8 cellular contexts compared by ENCODE assay signal in genomic region chr5:177446184-177447065, GRCh38. TPM values are rescaled to one million over a fixed set of nuclear protein-coding genes. Genes with fewer than 3 reads are reported as not detected.
A peak's percentile ranks its signal among the peaks of the same experiment; 100 is the strongest.
DNase-seq lines count a peak whose midpoint lies in the region; ATAC-seq and TF ChIP-seq lines count a peak whose summit lies in the region.

PRR7 (plus strand) TSS chr5:177446814; CDS start chr5:177455068, 8,254 bp downstream.

- H3K9me3 Mint-ChIP-seq in activated CD8-positive, alpha-beta T cell treated with anti-CD3 and anti-CD28 coated beads for 36 hours, result no peaks in the 10 kb centered on the region
- no peaks in the 10 kb centered on the region for H3K9me3 Mint-ChIP-seq in effector memory CD8-positive, alpha-beta T cell
- no peaks in the 10 kb centered on the region for H3K9me3 Mint-ChIP-seq in memory B cell

- DNase-seq in AG08396 (ENCODE audit: low spot score), result peak; percentile 94
- DNase-seq in NCI-H510A treated with DMSO at 0.1 percent for 48 hours (lab: John Stamatoyannopoulos, UW), result peak; percentile 40
- peak; percentile 77 for DNase-seq in activated CD8-positive, alpha-beta T cell treated with anti-CD3 and anti-CD28 coated beads for 36 hours
- DNase-seq in effector memory CD8-positive, alpha-beta T cell, result peak; percentile 74 to 78 (median 77)
- DNase-seq in memory B cell (ENCODE audit: low spot score in 2 of 2), result peak; percentile 78 to 79
- peak; percentile 60 for DNase-seq in stimulated activated CD8-positive, alpha-beta memory T cell treated with anti-CD3 and anti-CD28 coated beads, Interleukin-4, amount 100 ng/mL, for 24 hours (ENCODE audit: low read depth)

- ATAC-seq in GM18517 (IDR thresholded peaks at IDR 0.05; ENCODE audit: unreplicated experiment) (peak; percentile 53), HG03045 (IDR thresholded peaks at IDR 0.05; ENCODE audit: unreplicated experiment) (peak; percentile 53), memory B cell (ENCODE audit: low read depth) (peak; percentile 68)
- ATAC-seq in activated CD8-positive, alpha-beta T cell treated with anti-CD3 and anti-CD28 coated beads for 36 hours, result peak; percentile 58
- ATAC-seq in effector memory CD8-positive, alpha-beta T cell (replicated peaks), result peak; percentile 58

- POLR2A ChIA-PET in activated CD8-positive, alpha-beta T cell treated with anti-CD3 and anti-CD28 coated beads for 36 hours (lab: Charles Lee), result interaction anchor here (0.9 to 22.1 kb wide), 21 partner anchors 8 to 145 kb away, joined by 3 to 606 read pairs (median 6); partner anchors contain the start of genes DBN1, F12, GRK6 and LMAN2

- peaks cover 43% of the 10 kb centered on the region for H3K4me1 Mint-ChIP-seq in activated CD8-positive, alpha-beta T cell treated with anti-CD3 and anti-CD28 coated beads for 36 hours (ENCODE audit: low read depth)
- H3K4me1 Mint-ChIP-seq in effector memory CD8-positive, alpha-beta T cell (ENCODE audit: low read depth in 2 of 2), result peaks cover 43 to 44% of the 10 kb centered on the region in 2 donors
- peaks cover 35% of the 10 kb centered on the region for H3K4me1 Mint-ChIP-seq in memory B cell

- peak within 1 kb of the TSS; percentile 79 for H3K4me3 Mint-ChIP-seq in activated CD8-positive, alpha-beta T cell treated with anti-CD3 and anti-CD28 coated beads for 36 hours
- peak within 1 kb of the TSS; percentile 69 to 82 for H3K4me3 Mint-ChIP-seq in effector memory CD8-positive, alpha-beta T cell
- peak within 1 kb of the TSS; percentile 74 for H3K4me3 Mint-ChIP-seq in memory B cell

- intact Hi-C loops in activated CD8-positive, alpha-beta T cell treated with anti-CD3 and anti-CD28 coated beads for 36 hours (cut with micrococcal nuclease), result no loop called here

- H3K27me3 Mint-ChIP-seq in activated CD8-positive, alpha-beta T cell treated with anti-CD3 and anti-CD28 coated beads for 36 hours, result no peaks in the 10 kb centered on the region
- H3K27me3 Mint-ChIP-seq in effector memory CD8-positive, alpha-beta T cell, result no peaks in the 10 kb centered on the region
- H3K27me3 Mint-ChIP-seq in memory B cell, result no peaks in the 10 kb centered on the region

- TF ChIP-seq CTCF in activated CD8-positive, alpha-beta T cell treated with anti-CD3 and anti-CD28 coated beads for 36 hours (IDR thresholded peaks at IDR 0.05), result no peak

- peaks cover 16% of the 10 kb centered on the region for H3K36me3 Mint-ChIP-seq in activated CD8-positive, alpha-beta T cell treated with anti-CD3 and anti-CD28 coated beads for 36 hours (ENCODE audit: low read depth)
- H3K36me3 Mint-ChIP-seq in effector memory CD8-positive, alpha-beta T cell (ENCODE audit: insufficient read depth), result peaks cover 67% of the 10 kb centered on the region
- peaks cover 9% of the 10 kb centered on the region for H3K36me3 Mint-ChIP-seq in memory B cell

- CTCF ChIA-PET in activated CD8-positive, alpha-beta T cell treated with anti-CD3 and anti-CD28 coated beads for 36 hours (lab: Charles Lee), result interaction anchor here (0.9 to 17.9 kb wide), 12 partner anchors 9 to 137 kb away, joined by 3 to 415 read pairs (median 8); partner anchors contain the start of genes F12 and PFN3

- peak within 1 kb of the TSS; percentile 80 for H3K27ac Mint-ChIP-seq in activated CD8-positive, alpha-beta T cell treated with anti-CD3 and anti-CD28 coated beads for 36 hours
- H3K27ac Mint-ChIP-seq in effector memory CD8-positive, alpha-beta T cell, result peak within 1 kb of the TSS; percentile 92 to 97
- peak within 1 kb of the TSS; percentile 95 for H3K27ac Mint-ChIP-seq in memory B cell

RNA-seq across cellular contexts. Expression of gene PRR7, which starts in this region (rescaled TPM):
- total RNA-seq in activated CD8-positive, alpha-beta T cell treated with anti-CD3 and anti-CD28 coated beads for 36 hours, result 10 to 100 TPM; 32.6 to 36.4 TPM

Comparison
In these comparisons a context has a peak if more than half of its experiments do, and no peak if none do; other contexts are left out.
1. Peak in every context shown above with its lines: DNase-seq and ATAC-seq.
2. DNase-seq: peak in every context shown above with its lines; median percentile 94 in AG08396; 78 in memory B cell; 77 in activated CD8-positive, alpha-beta T cell treated with anti-CD3 and anti-CD28 coated beads for 36 hours; 77 in effector memory CD8-positive, alpha-beta T cell; 60 in stimulated activated CD8-positive, alpha-beta memory T cell treated with anti-CD3 and anti-CD28 coated beads, Interleukin-4, amount 100 ng/mL, for 24 hours; 40 in NCI-H510A treated with DMSO at 0.1 percent for 48 hours.